23 cellular contexts compared by ENCODE assay signal in the genomic region with DNA sequence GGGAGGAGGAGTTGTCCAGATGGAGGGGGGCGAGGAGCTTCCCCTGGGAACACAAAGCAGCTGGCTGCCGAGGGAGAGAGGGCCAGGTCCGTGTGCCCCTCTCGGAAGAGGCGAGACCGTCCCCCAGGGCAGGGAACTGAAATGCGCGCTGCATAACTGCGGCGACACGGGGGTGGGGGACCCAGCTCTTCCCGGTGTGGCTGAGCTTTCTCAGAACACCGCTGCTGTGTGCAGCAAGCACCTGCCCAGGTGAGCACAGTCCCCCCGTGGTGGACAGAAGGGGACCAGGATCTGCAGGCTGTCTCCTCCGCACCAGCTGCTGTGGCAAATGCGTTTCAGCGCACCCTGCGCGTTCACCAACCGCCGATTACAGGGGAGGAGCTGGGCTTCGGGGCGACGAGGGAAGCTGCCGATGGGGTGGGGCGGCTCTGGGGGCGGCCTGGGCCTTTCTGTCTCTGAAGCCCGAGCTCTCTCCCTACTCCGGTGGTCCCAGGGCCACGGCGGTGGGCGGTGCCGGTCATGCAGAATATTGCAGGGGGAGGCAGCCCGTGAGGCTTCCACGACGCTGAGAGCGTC. TPM values are rescaled to one million over a fixed set of nuclear protein-coding genes. Genes with fewer than 3 reads are reported as not detected.
DNase-seq lines count a peak whose midpoint lies in the region; ATAC-seq lines count a peak whose summit lies in the region.
"Had no signal": no experiment of that assay in that cellular context is flagged by ENCODE, and none has a peak within 500 bp of the region (broad histone marks: within the 10 kb centered on the region; RNA-seq: fewer than 3 reads in every experiment).

No MANE protein-coding gene starts in this region.

- H3K27me3 ChIP-seq in HUES6 (ENCODE audit: control insufficient read depth, insufficient read depth, low read length) (peaks cover 30% of the 10 kb centered on the region; the same call in 1 of the 2 replicates), iPS-18a (ENCODE audit: control insufficient read depth, insufficient read depth, low read length) (peaks cover 13% of the 10 kb centered on the region)
- H3K27me3 ChIP-seq: thyroid gland had no signal

- H3K36me3 ChIP-seq in HUES6 (ENCODE audit: control insufficient read depth, insufficient read depth, low read length) (no peaks in the 10 kb centered on the region), iPS-18a (ENCODE audit: control insufficient read depth, low read depth, low read length) (no peaks in the 10 kb centered on the region)
- H3K36me3 ChIP-seq: adrenal gland had no signal

- H3K4me3 ChIP-seq in HUES6 (ENCODE audit: low read depth, low read length), result peak overlapping the region; percentile 51
- peak overlapping the region; percentile 43 for H3K4me3 ChIP-seq in iPS-18a (ENCODE audit: low read length)
- H3K4me3 ChIP-seq: adrenal gland, thyroid gland had no signal

- H3K9me3 ChIP-seq in HUES6 (ENCODE audit: control insufficient read depth, insufficient read depth, low read depth, low read length) (no peaks in the 10 kb centered on the region), iPS-18a (ENCODE audit: control insufficient read depth, low read depth, low read length) (no peaks in the 10 kb centered on the region)
- H3K9me3 ChIP-seq: adrenal gland, thyroid gland had no signal

- H3K4me1 ChIP-seq in HUES6 (ENCODE audit: control insufficient read depth, insufficient read depth, low read length) (peaks cover 12% of the 10 kb centered on the region), iPS-18a (ENCODE audit: control insufficient read depth, low read depth, low read length) (no peaks in the 10 kb centered on the region)
- H3K4me1 ChIP-seq: adrenal gland, thyroid gland had no signal

- H3K27ac ChIP-seq in HUES6 (ENCODE audit: low read depth, low read length) (no peak overlapping the region), iPS-18a (ENCODE audit: low read length) (no peak overlapping the region)
- H3K27ac ChIP-seq: adrenal gland, thyroid gland, VCaP had no signal

- peak; percentile 28 for DNase-seq in cerebellar cortex (ENCODE audit: low spot score)
- peak; percentile 66 for DNase-seq in posterior vena cava (ENCODE audit: low spot score)
- DNase-seq in germinal center (ENCODE audit: low spot score), result no peak
- no peak for DNase-seq in activated CD8-positive, alpha-beta memory T cell treated with anti-CD3 and anti-CD28 coated beads, Interleukin-2, amount 50 U/mL, for 4 hours
- DNase-seq: activated CD4-positive, alpha-beta T cell treated with anti-CD3 and anti-CD28 coated beads, Interleukin-2, amount 50 U/mL, for 4 hours; activated gamma-delta T cell treated with Interleukin-2 at 50 U/mL for 16 hours; adrenal gland; CD4-positive, alpha-beta memory T cell; central memory CD4-positive, alpha-beta T cell; effector memory CD8-positive, alpha-beta T cell; Karpas-422; NCI-H1105; NCI-H2107; NCI-H526; OCI-M1; SIG-M5; thyroid gland had no signal

- intact Hi-C loops in posterior vena cava (cut with DNase I), result no loop called here

- no peak for ATAC-seq in GM18517 (IDR thresholded peaks at IDR 0.05; ENCODE audit: unreplicated experiment)
- no peak for ATAC-seq in HG02870 (IDR thresholded peaks at IDR 0.05; ENCODE audit: unreplicated experiment)
- ATAC-seq: effector memory CD8-positive, alpha-beta T cell had no signal

- H3K9ac ChIP-seq in HUES6 (ENCODE audit: low read length), result no peak overlapping the region
- H3K9ac ChIP-seq in iPS-18a (ENCODE audit: low read length), result no peak overlapping the region

RNA-seq across cellular contexts. Expression of gene F7, which starts 54.6 kb away (rescaled TPM):
- total RNA-seq in posterior vena cava, result under 1 TPM in 1 of 2 donors, not detected in 1; 0.10 TPM
- total RNA-seq: CD4-positive, alpha-beta memory T cell; T-helper 1 cell treated with Interleukin-12 subunit alpha and Interleukin-12 subunit beta and Interleukin-4 antibody, amounts not matched to agents 30 ng/mL and 1 ng/mL, for 36 hours; thyroid gland had no signal

Comparison
In these comparisons a context has a peak if more than half of its experiments do, and no peak if none do; other contexts are left out.
1. DNase-seq: peak in cerebellar cortex (single experiment) and posterior vena cava (single experiment); none in germinal center (single experiment) and activated CD8-positive, alpha-beta memory T cell treated with anti-CD3 and anti-CD28 coated beads, Interleukin-2, amount 50 U/mL, for 4 hours (single experiment).